ENCODE assay signal across 17 cellular contexts in genomic region chr5:128513816-128514215, GRCh38. TPM values are rescaled to one million over a fixed set of nuclear protein-coding genes. Genes with fewer than 3 reads are reported as not detected.
DNase-seq lines count a peak whose midpoint lies in the region; ATAC-seq and TF ChIP-seq lines count a peak whose summit lies in the region.
"Had no signal": no experiment of that assay in that cellular context is flagged by ENCODE, and none has a peak within 500 bp of the region (broad histone marks: within the 10 kb centered on the region; RNA-seq: fewer than 3 reads in every experiment).

No MANE protein-coding gene starts in this region.

- no peaks in the 10 kb centered on the region for H3K27me3 ChIP-seq in heart left ventricle
- H3K27me3 ChIP-seq in CD4-positive, alpha-beta T cell (ENCODE audit: control insufficient read depth, insufficient read depth, low read length): no peaks in the 10 kb centered on the region
- H3K27me3 ChIP-seq: Peyer's patch, SJCRH30 had no signal

- peaks cover 0 to 2% (median 0%) of the 10 kb centered on the region in 12 donors for H3K4me1 ChIP-seq in heart left ventricle
- H3K4me1 ChIP-seq: Peyer's patch, SJCRH30 had no signal

- H3K9me3 Mint-ChIP-seq in mesothelial cell of epicardium: peaks cover 6% of the 10 kb centered on the region
- no peaks in the 10 kb centered on the region for H3K9me3 Mint-ChIP-seq in CD4-positive, alpha-beta T cell

- peak overlapping the region; percentile 54 for H3K27ac Mint-ChIP-seq in mesothelial cell of epicardium
- H3K27ac Mint-ChIP-seq in CD4-positive, alpha-beta T cell: no peak overlapping the region

- no peaks in the 10 kb centered on the region for H3K27me3 Mint-ChIP-seq in mesothelial cell of epicardium (ENCODE audit: low read depth)
- H3K27me3 Mint-ChIP-seq in CD4-positive, alpha-beta T cell: peaks cover 13% of the 10 kb centered on the region

- intact Hi-C loops in left ventricle myocardium superior (cut with micrococcal nuclease): no loop called here
- intact Hi-C loops in heart left ventricle (cut with DNase I): no loop called here
- intact Hi-C loops in CD4-positive, alpha-beta T cell (cut with DNase I, micrococcal nuclease): no loop called here

- no peak for TF ChIP-seq CTCF in heart left ventricle (IDR thresholded peaks at IDR 0.05)
- TF ChIP-seq CTCF in mesothelial cell of epicardium (IDR thresholded peaks at IDR 0.05; ENCODE audit: unreplicated experiment): no peak
- no peak for TF ChIP-seq CTCF in CD4-positive, alpha-beta T cell (IDR thresholded peaks at IDR 0.05)

- no peak overlapping the region for H3K4me3 Mint-ChIP-seq in mesothelial cell of epicardium
- no peak overlapping the region for H3K4me3 Mint-ChIP-seq in CD4-positive, alpha-beta T cell

- peaks cover 0 to 9% (median 0%) of the 10 kb centered on the region in 9 donors for H3K36me3 ChIP-seq in heart left ventricle
- H3K36me3 ChIP-seq: Peyer's patch had no signal

- TF ChIP-seq POLR2A in heart left ventricle (IDR thresholded peaks at IDR 0.05): no peak

- CTCF ChIA-PET in CD4-positive, alpha-beta T cell (lab: Charles Lee): no interaction called here

- POLR2A ChIA-PET in CD4-positive, alpha-beta T cell (lab: Charles Lee): no interaction called here

- DNase-seq in left ventricle myocardium superior (no peak), heart left ventricle (no peak), astrocyte of the hippocampus (ENCODE audit: low read depth, low spot score) (peak; percentile 12), mesothelial cell of epicardium (ENCODE audit: low spot score in 2 of 2, unreplicated experiment in 2 of 2) (no peak), anterior cingulate cortex (lab: John Stamatoyannopoulos, UW) (no peak), NCI-H2171 treated with DMSO at 0.1 percent for 48 hours (lab: John Stamatoyannopoulos, UW) (no peak)
- DNase-seq in CD4-positive, alpha-beta T cell: no peak
- DNase-seq: GDM1, KBM-7, MM.1S, NCI-H1092, NCI-H1436, NCI-H187 treated with DMSO at 0.1 percent for 48 hours, NCI-H2107, Peyer's patch, SJCRH30 had no signal

- WGBS in heart left ventricle, 4 donors: 8 to 23% (median 17%) methylated on average over 1 of the region's 1 CpG

- peak overlapping the region in 1 of 12 donors; percentile 5 for H3K27ac ChIP-seq in heart left ventricle
- no peak overlapping the region for H3K27ac ChIP-seq in CD4-positive, alpha-beta T cell (ENCODE audit: low read depth, low read length)
- H3K27ac ChIP-seq: C4-2B, Peyer's patch, SJCRH30 had no signal

- H3K36me3 Mint-ChIP-seq in mesothelial cell of epicardium: peaks cover 34% of the 10 kb centered on the region
- no peaks in the 10 kb centered on the region for H3K36me3 Mint-ChIP-seq in CD4-positive, alpha-beta T cell (ENCODE audit: low read depth)

- ATAC-seq in left ventricle myocardium superior (peak; percentile 68), heart left ventricle (no peak)
- no peak for ATAC-seq in CD4-positive, alpha-beta T cell (ENCODE audit: poor library complexity)

- no peak overlapping the region for H3K4me3 ChIP-seq in heart left ventricle
- H3K4me3 ChIP-seq: Peyer's patch, SJCRH30 had no signal

- no peaks in the 10 kb centered on the region for H3K9me3 ChIP-seq in heart left ventricle
- no peaks in the 10 kb centered on the region for H3K9me3 ChIP-seq in CD4-positive, alpha-beta T cell (ENCODE audit: control insufficient read depth, low read length)
- H3K9me3 ChIP-seq: Peyer's patch, SJCRH30 had no signal

- peaks cover 9% of the 10 kb centered on the region for H3K4me1 Mint-ChIP-seq in mesothelial cell of epicardium
- no peaks in the 10 kb centered on the region for H3K4me1 Mint-ChIP-seq in CD4-positive, alpha-beta T cell (ENCODE audit: low read depth)

RNA-seq across cellular contexts. Expression of gene FBN2, which starts 24.2 kb away (rescaled TPM):
- total RNA-seq in left ventricle myocardium superior (10.0 TPM), heart left ventricle (10 to 100 TPM in 5 of 9 donors, 1 to 10 TPM in 4; 7.4 to 28.0 (median 10.2) TPM), mesothelial cell of epicardium (238 to 252 TPM (median 244 TPM) in 3 replicates)
- 1 to 10 TPM; 9.0 to 9.7 TPM for polyA plus RNA-seq in heart left ventricle
- total RNA-seq in CD4-positive, alpha-beta T cell: under 1 TPM in 1 of 2 experiments, not detected in 1; 0.06 TPM
